In the genomic region with DNA sequence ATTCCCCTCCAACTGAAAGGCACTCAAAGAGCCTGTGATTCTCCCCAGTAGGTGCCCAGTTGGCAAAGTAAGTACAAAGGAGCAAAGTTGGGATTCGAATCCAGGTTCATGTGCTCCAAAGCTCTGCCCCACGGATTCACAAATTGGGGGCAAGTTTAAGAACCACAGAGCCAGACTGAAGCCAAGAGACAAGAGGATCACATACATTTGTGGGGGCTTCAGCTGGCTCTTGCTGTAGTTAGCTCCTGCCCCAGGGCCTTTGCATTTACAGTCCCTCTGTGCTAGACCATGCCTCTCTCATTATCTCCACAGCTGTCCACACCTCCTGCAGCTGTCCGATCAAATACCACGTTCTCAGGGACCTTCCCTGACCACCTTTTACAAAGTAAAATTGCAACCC, we compare ENCODE assay signal across 22 cellular contexts. TPM values are rescaled to one million over a fixed set of nuclear protein-coding genes. Genes with fewer than 3 reads are reported as not detected.
"Had no signal": no experiment of that assay in that cellular context is flagged by ENCODE, and none has a peak within 500 bp of the region (broad histone marks: within the 10 kb centered on the region; RNA-seq: fewer than 3 reads in every experiment).

No MANE protein-coding gene starts in this region.

- DNase-seq: MV-4-11, NCI-H1048, NCI-H1105, NCI-H1417, NCI-H1436 treated with DMSO at 0.1 percent for 48 hours, NCI-H1694, NCI-H187 treated with DMSO at 0.1 percent for 48 hours, NCI-H2029 treated with DMSO at 0.1 percent for 48 hours, NCI-H2171 treated with DMSO at 0.1 percent for 48 hours, NCI-H345, NCI-H446 treated with DMSO at 0.1 percent for 48 hours, NCI-H510A treated with DMSO at 0.1 percent for 48 hours, NCI-H526, Right ventricle myocardium superior, RPMI8226, SIG-M5 had no signal

- H3K9me3 ChIP-seq: SJSA1 had no signal

- H3K27ac Mint-ChIP-seq: IgD-negative memory B cell had no signal

- H3K4me3 Mint-ChIP-seq: IgD-negative memory B cell had no signal

- H3K4me1 ChIP-seq: SJSA1 had no signal

- H3K27ac ChIP-seq: HL-60, SJSA1, SK-N-MC had no signal

- H3K27me3 ChIP-seq: SJSA1 had no signal

- H3K4me3 ChIP-seq: SJSA1, SK-N-MC had no signal

- H3K36me3 ChIP-seq: SJSA1 had no signal

RNA-seq across cellular contexts. Expression of a gene that starts 18.8 kb away (rescaled TPM):
- total RNA-seq: LHCN-M2, MCF 10A, Right ventricle myocardium superior, SJSA1 had no signal
- polyA plus RNA-seq: IgD-negative memory B cell had no signal
